8 cellular contexts compared by ENCODE assay signal in genomic region chr2:27133905-27134780, GRCh38. TPM values are rescaled to one million over a fixed set of nuclear protein-coding genes. Genes with fewer than 3 reads are reported as not detected.
A peak's percentile ranks its signal among the peaks of the same experiment; 100 is the strongest.
DNase-seq lines count a peak whose midpoint lies in the region; ATAC-seq, FAIRE-seq and TF ChIP-seq lines count a peak whose summit lies in the region.

A gene with protein sequence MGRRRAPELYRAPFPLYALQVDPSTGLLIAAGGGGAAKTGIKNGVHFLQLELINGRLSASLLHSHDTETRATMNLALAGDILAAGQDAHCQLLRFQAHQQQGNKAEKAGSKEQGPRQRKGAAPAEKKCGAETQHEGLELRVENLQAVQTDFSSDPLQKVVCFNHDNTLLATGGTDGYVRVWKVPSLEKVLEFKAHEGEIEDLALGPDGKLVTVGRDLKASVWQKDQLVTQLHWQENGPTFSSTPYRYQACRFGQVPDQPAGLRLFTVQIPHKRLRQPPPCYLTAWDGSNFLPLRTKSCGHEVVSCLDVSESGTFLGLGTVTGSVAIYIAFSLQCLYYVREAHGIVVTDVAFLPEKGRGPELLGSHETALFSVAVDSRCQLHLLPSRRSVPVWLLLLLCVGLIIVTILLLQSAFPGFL (minus strand): TSS chr2:27134636. CDS start chr2:27134421, 215 bp downstream.

- H2AFZ ChIP-seq in astrocyte (ENCODE audit: low read depth, low read length) = peak within 1 kb of the TSS; percentile 94

- H3K9me3 ChIP-seq in astrocyte (ENCODE audit: insufficient read depth, low read depth, low read length) = no peaks in the 10 kb centered on the region

- peaks cover 3% of the 10 kb centered on the region for H3K27me3 ChIP-seq in astrocyte (ENCODE audit: insufficient read depth, low read length)

- peak; percentile 22 for TF ChIP-seq CTCF in astrocyte (IDR thresholded peaks at IDR 0.05; ENCODE audit: insufficient read depth, low read depth, low read length)

- peak within 1 kb of the TSS; percentile 94 for H3K4me2 ChIP-seq in astrocyte (ENCODE audit: low read length)

- no peak for FAIRE-seq in astrocyte (lab: Jason Lieb, UNC)

- H3K79me2 ChIP-seq in astrocyte (ENCODE audit: insufficient read depth, low read length) = peaks cover 26% of the 10 kb centered on the region

- peak within 1 kb of the TSS; percentile 93 for H3K4me3 Mint-ChIP-seq in astrocyte (ENCODE audit: unreplicated experiment)

- H3K27ac ChIP-seq in astrocyte (ENCODE audit: low read depth, low read length) = peak within 1 kb of the TSS; percentile 71

- peak within 1 kb of the TSS; percentile 83 for H3K27ac Mint-ChIP-seq in astrocyte (ENCODE audit: unreplicated experiment)

- H3K4me3 ChIP-seq in astrocyte (ENCODE audit: insufficient read depth, low read depth, low read length) = peak within 1 kb of the TSS; percentile 82

- H3K36me3 Mint-ChIP-seq in astrocyte (ENCODE audit: low read depth, unreplicated experiment) = peaks cover 12% of the 10 kb centered on the region

- peak; percentile 93 for DNase-seq in NCI-H2029 (lab: John Stamatoyannopoulos, UW)
- DNase-seq in T-helper 22 cell (ENCODE audit: low read depth) = peak; percentile 94
- peak; percentile 70 for DNase-seq in astrocyte (ENCODE audit: low read depth)
- DNase-seq in hepatic stellate cell (ENCODE audit: low spot score) = peak; percentile 99
- DNase-seq in renal cortical epithelial cell (ENCODE audit: low read depth) = peak; percentile 85
- DNase-seq in Ammon's horn (ENCODE audit: low spot score) = no peak

- H3K27me3 Mint-ChIP-seq in astrocyte (ENCODE audit: low read depth, unreplicated experiment) = peaks cover 11% of the 10 kb centered on the region

- ATAC-seq in GM18499 (IDR thresholded peaks at IDR 0.05; ENCODE audit: insufficient read depth, unreplicated experiment) = peak; percentile 52
- peak; percentile 88 for ATAC-seq in HG02970 (IDR thresholded peaks at IDR 0.05; ENCODE audit: low FRiP score, unreplicated experiment)

- H4K20me1 ChIP-seq in astrocyte (ENCODE audit: insufficient read depth, low read length) = peaks cover 40% of the 10 kb centered on the region

- peaks cover 9% of the 10 kb centered on the region for H3K4me1 ChIP-seq in astrocyte (ENCODE audit: insufficient read depth, low read length)

- peak within 1 kb of the TSS; percentile 93 for H3K9ac ChIP-seq in astrocyte (ENCODE audit: low read length)

- H3K9me3 Mint-ChIP-seq in astrocyte (ENCODE audit: unreplicated experiment) = no peaks in the 10 kb centered on the region

- H3K4me1 Mint-ChIP-seq in astrocyte (ENCODE audit: low read depth, unreplicated experiment) = peaks cover 6% of the 10 kb centered on the region

- peaks cover 8% of the 10 kb centered on the region for H3K36me3 ChIP-seq in astrocyte (ENCODE audit: insufficient read depth, low read length)

RNA-seq across cellular contexts. Expression of the gene that starts here (rescaled TPM):
- total RNA-seq in astrocyte = 48.9 and 49.2 TPM in 2 replicates
- total RNA-seq in renal cortical epithelial cell = 37.5 and 53.0 TPM in 2 replicates
